ENCODE assay signal across 18 cellular contexts in genomic region chr4:92362002-92362401, GRCh38.
DNase-seq lines count a peak whose midpoint lies in the region; ATAC-seq lines count a peak whose summit lies in the region.
"Had no signal": no experiment of that assay in that cellular context is flagged by ENCODE, and none has a peak within 500 bp of the region (broad histone marks: within the 10 kb centered on the region; RNA-seq: fewer than 3 reads in every experiment).

No MANE protein-coding gene starts in this region.

- no peak for ATAC-seq in GM19397 (IDR thresholded peaks at IDR 0.05; ENCODE audit: unreplicated experiment)
- ATAC-seq in GM19455 (IDR thresholded peaks at IDR 0.05; ENCODE audit: unreplicated experiment): no peak
- ATAC-seq: CD8-positive, alpha-beta T cell; GM12878; HepG2 had no signal

- DNase-seq in Ammon's horn (ENCODE audit: low spot score) (peak; percentile 51), NCI-H69 (lab: John Stamatoyannopoulos, UW) (peak; percentile 24), astrocyte of the hippocampus (ENCODE audit: low read depth, low spot score) (peak; percentile 13), pons (ENCODE audit: low spot score) (peak; percentile 21), superior temporal gyrus (ENCODE audit: extremely low spot score) (no peak)
- DNase-seq: 8988T; CD8-positive, alpha-beta T cell; COR-L47; DMS 273 treated with DMSO at 0.1 percent for 48 hours; DMS53; DND-41; EL; GOT3; H9 had no signal
